ENCODE assay signal across 9 cellular contexts in genomic region chr11:59857444-59858434, GRCh38. TPM values are rescaled to one million over a fixed set of nuclear protein-coding genes. Genes with fewer than 3 reads are reported as not detected.
DNase-seq lines count a peak whose midpoint lies in the region; ATAC-seq and TF ChIP-seq lines count a peak whose summit lies in the region.
"Had no signal": no experiment of that assay in that cellular context is flagged by ENCODE, and none has a peak within 500 bp of the region (broad histone marks: within the 10 kb centered on the region; RNA-seq: fewer than 3 reads in every experiment).

No MANE protein-coding gene starts in this region.

- no peak overlapping the region for H4K8ac ChIP-seq in H9 (replicated peaks; ENCODE audit: insufficient read length, low read depth, low read length)

- no peaks in the 10 kb centered on the region for H3K23me2 ChIP-seq in H9 (ENCODE audit: insufficient read length, low read depth, low read length, poor library complexity, severe bottlenecking)

- POLR2A ChIA-PET in naive thymus-derived CD8-positive, alpha-beta T cell (lab: Charles Lee), result no interaction called here

- H3T11ph ChIP-seq in H9 (ENCODE audit: low read length), result no peak overlapping the region

- no peaks in the 10 kb centered on the region for H3K9me3 Mint-ChIP-seq in H9
- H3K9me3 Mint-ChIP-seq in naive thymus-derived CD8-positive, alpha-beta T cell, result no peaks in the 10 kb centered on the region

- H3K4me2 ChIP-seq in H9 (ENCODE audit: insufficient read depth, insufficient read length, low read length), result no peak overlapping the region

- H2AK5ac ChIP-seq in H9 (ENCODE audit: insufficient read length, low read length), result peak overlapping the region; percentile 18

- H3K18ac ChIP-seq in H9 (ENCODE audit: insufficient read length, low read depth, low read length), result no peak overlapping the region

- H3K9me3 ChIP-seq in H9 (ENCODE audit: control insufficient read depth, low read depth, low read length), result no peaks in the 10 kb centered on the region

- H3K36me3 Mint-ChIP-seq in H9 (ENCODE audit: insufficient read depth in 1 of 3, low read depth in 3 of 3), result no peaks in the 10 kb centered on the region
- no peaks in the 10 kb centered on the region for H3K36me3 Mint-ChIP-seq in naive thymus-derived CD8-positive, alpha-beta T cell

- peaks cover 8 to 14% of the 10 kb centered on the region in 2 experiments for H3K4me1 Mint-ChIP-seq in H9
- peaks cover 0 to 10% (median 0%) of the 10 kb centered on the region in 4 donors for H3K4me1 Mint-ChIP-seq in naive thymus-derived CD8-positive, alpha-beta T cell

- no peak overlapping the region for H2BK20ac ChIP-seq in H9 (ENCODE audit: low read depth, low read length, poor library complexity, severe bottlenecking)

- H2BK120ac ChIP-seq in H9 (ENCODE audit: low read depth, low read length, poor library complexity, severe bottlenecking), result no peak overlapping the region

- H3K4ac ChIP-seq in H9 (ENCODE audit: low read depth, low read length), result no peak overlapping the region

- H2BK12ac ChIP-seq in H9 (ENCODE audit: insufficient read length, low read depth, low read length), result no peak overlapping the region

- H2BK5ac ChIP-seq in H9 (ENCODE audit: insufficient read length, low read length), result no peak overlapping the region

- H2AFZ ChIP-seq in H9 (ENCODE audit: low read length), result no peak overlapping the region

- H3K14ac ChIP-seq in H9 (ENCODE audit: insufficient read depth, low read length), result no peak overlapping the region

- H3K27me3 Mint-ChIP-seq in H9 (ENCODE audit: low read depth), result no peaks in the 10 kb centered on the region
- H3K27me3 Mint-ChIP-seq in naive thymus-derived CD8-positive, alpha-beta T cell, result peaks cover 2 to 19% (median 9%) of the 10 kb centered on the region in 5 donors

- H3K4me3 Mint-ChIP-seq in H9, result no peak overlapping the region
- no peak overlapping the region for H3K4me3 Mint-ChIP-seq in naive thymus-derived CD8-positive, alpha-beta T cell

- H4K20me1 ChIP-seq in H9 (ENCODE audit: control insufficient read depth, insufficient read depth, insufficient read length), result no peaks in the 10 kb centered on the region

- TF ChIP-seq CTCF in H9 (conservative IDR thresholded peaks at IDR 0.05), result no peak

- no CpG with 5 or more reads among the region's 10 CpGs for WGBS in H9 (ENCODE audit: extremely low coverage, insufficient read length, low lambda C conversion rate)

- no peaks in the 10 kb centered on the region for H3K79me1 ChIP-seq in H9 (ENCODE audit: insufficient read depth, low read depth, low read length, poor library complexity, severe bottlenecking)

- H3K4me1 ChIP-seq in H9 (ENCODE audit: insufficient read depth, low read length), result peaks cover 3% of the 10 kb centered on the region; the same call in 1 of the 2 replicates

- no peak overlapping the region for H2BK15ac ChIP-seq in H9 (ENCODE audit: low read depth, low read length)

- no peak overlapping the region for H4K91ac ChIP-seq in H9 (ENCODE audit: insufficient read length, low read depth, low read length)

- no peak overlapping the region for H3K27ac ChIP-seq in H9 (ENCODE audit: insufficient read length, low read depth, low read length)

- H3K23ac ChIP-seq in H9 (ENCODE audit: insufficient read length, low read depth, low read length), result no peak overlapping the region

- no peak overlapping the region for H4K5ac ChIP-seq in H9 (ENCODE audit: insufficient read length, low read depth, low read length)

- H3K27me3 ChIP-seq in H9 (ENCODE audit: insufficient read depth, low read length), result no peaks in the 10 kb centered on the region

- ATAC-seq in naive thymus-derived CD8-positive, alpha-beta T cell, result no peak

- H3K9ac ChIP-seq in H9 (ENCODE audit: extremely low read depth, insufficient read length, low read length), result no peak overlapping the region

- DNase-seq in AML-193 (lab: John Stamatoyannopoulos, UW) (peak; percentile 22 to 43), H9 (no peak), T-helper 22 cell (ENCODE audit: low read depth) (peak; percentile 1), glomerular endothelial cell (ENCODE audit: extremely low read depth, low read depth, low spot score) (peak; percentile 29), HuH-7.5 (ENCODE audit: low spot score) (no peak), T1000 (lab: John Stamatoyannopoulos, UW) (no peak), NCI-H2227 (lab: John Stamatoyannopoulos, UW; ENCODE audit: unreplicated experiment) (no peak)
- DNase-seq in naive thymus-derived CD8-positive, alpha-beta T cell, result no peak

- H3K79me2 ChIP-seq in H9 (ENCODE audit: insufficient read depth, low read length), result no peaks in the 10 kb centered on the region

- H3K27ac Mint-ChIP-seq in H9, result peak overlapping the region in 2 of 3 experiments; percentile 1 to 19; a peak in 2 of 7 replicates
- peak overlapping the region in 2 of 10 donors; percentile 33 to 52 for H3K27ac Mint-ChIP-seq in naive thymus-derived CD8-positive, alpha-beta T cell

- H3K56ac ChIP-seq in H9 (ENCODE audit: insufficient read length, low read depth, low read length), result no peak overlapping the region

RNA-seq across cellular contexts. Expression of gene TCN1, which starts 8.5 kb away (rescaled TPM):
- not detected in 2 replicates for total RNA-seq in H9 (2021)
- total RNA-seq in glomerular endothelial cell, result not detected in 2 replicates
- not detected for total RNA-seq in naive thymus-derived CD8-positive, alpha-beta T cell
- not detected for polyA plus RNA-seq in naive thymus-derived CD8-positive, alpha-beta T cell
- polyA plus RNA-seq: neural cell had no signal

RNA-seq across cellular contexts. Expression of gene CBLIF, which starts 12.4 kb away (rescaled TPM):
- not detected in 2 replicates for total RNA-seq in H9 (2021)
- not detected in 2 replicates for total RNA-seq in glomerular endothelial cell
- total RNA-seq in naive thymus-derived CD8-positive, alpha-beta T cell, result not detected
- polyA plus RNA-seq in naive thymus-derived CD8-positive, alpha-beta T cell, result not detected
- polyA plus RNA-seq: neural cell had no signal

RNA-seq across cellular contexts. Expression of gene OOSP3, which starts 20.8 kb away (rescaled TPM):
- total RNA-seq in H9 (2021) (not detected in 2 replicates), glomerular endothelial cell (not detected in 2 replicates)
- total RNA-seq in naive thymus-derived CD8-positive, alpha-beta T cell, result not detected
- under 1 TPM in 1 of 3 donors, not detected in 2; 0.43 TPM for polyA plus RNA-seq in naive thymus-derived CD8-positive, alpha-beta T cell
- polyA plus RNA-seq: neural cell had no signal

RNA-seq across cellular contexts. Expression of gene MRPL16, which starts 47.2 kb away (rescaled TPM):
- 84.5 and 87.1 TPM in 2 replicates for total RNA-seq in H9 (2021)
- 44.8 and 51.2 TPM in 2 replicates for total RNA-seq in glomerular endothelial cell
- total RNA-seq in naive thymus-derived CD8-positive, alpha-beta T cell, result 10 to 100 TPM; 44.4 to 45.2 TPM
- 10 to 100 TPM; 68.4 to 93.0 (median 92.8) TPM for polyA plus RNA-seq in naive thymus-derived CD8-positive, alpha-beta T cell

Comparison
In these comparisons a context has a peak if more than half of its experiments do, and no peak if none do; other contexts are left out.
1. DNase-seq: peak in AML-193 (2 of 2), T-helper 22 cell (single experiment) and glomerular endothelial cell (single experiment); none in H9 (single experiment), HuH-7.5 (single experiment), naive thymus-derived CD8-positive, alpha-beta T cell (0 of 10), T1000 (single experiment) and NCI-H2227 (single experiment).